8 cellular contexts compared by ENCODE assay signal in genomic region chr2:224646242-224646846, GRCh38.
A peak's percentile ranks its signal among the peaks of the same experiment; 100 is the strongest.
DNase-seq lines count a peak whose midpoint lies in the region; ATAC-seq, FAIRE-seq and TF ChIP-seq lines count a peak whose summit lies in the region.

No MANE protein-coding gene starts in this region.

- peaks cover 4% of the 10 kb centered on the region for H3K27me3 Mint-ChIP-seq in activated naive CD4-positive, alpha-beta T cell treated with anti-CD3 and anti-CD28 coated beads, Interleukin-2, amount 10 ng/mL, durations not matched to agents 7 days and 5 days

- peak; percentile 70 for FAIRE-seq in HepG2 (lab: Jason Lieb, UNC)

- BruUV-seq in HepG2 (replicated peaks; lab: Mats Ljungman, UMichigan) = no TSS peak

- ATAC-seq in GM19043 (IDR thresholded peaks at IDR 0.05; ENCODE audit: low read depth, unreplicated experiment) (peak; percentile 65), HepG2 (peak; percentile 82)

- H3K9me3 ChIP-seq in HepG2 (ENCODE audit: low read length) (no peaks in the 10 kb centered on the region), MG63 (no peaks in the 10 kb centered on the region)

- TF ChIP-seq RAD21 in HepG2 (CRISPR knock-in tag; IDR thresholded peaks at IDR 0.05) = no peak

- H3K27ac ChIP-seq in HepG2 (ENCODE audit: extremely low read length, insufficient read depth, low read length) = no peak overlapping the region

- H2AFZ ChIP-seq in HepG2 (ENCODE audit: low read length) = no peak overlapping the region

- H3K4me3 ChIP-seq in HepG2 (replicated peaks in 1 of 3; ENCODE audit: insufficient read depth in 1 of 3, low read depth in 2 of 3, low read length in 3 of 3) (no peak overlapping the region), MG63 (no peak overlapping the region)

- H3K27me3 ChIP-seq in HepG2 (ENCODE audit: control insufficient read depth in 1 of 2, insufficient read depth in 2 of 2, low read length in 2 of 2) = no peaks in the 10 kb centered on the region
- no peaks in the 10 kb centered on the region for H3K27me3 ChIP-seq in MG63

- H3K27ac Mint-ChIP-seq in activated naive CD4-positive, alpha-beta T cell treated with anti-CD3 and anti-CD28 coated beads, Interleukin-2, amount 10 ng/mL, durations not matched to agents 7 days and 5 days = no peak overlapping the region

- H4K20me1 ChIP-seq in HepG2 (ENCODE audit: insufficient read depth, low read length) = no peaks in the 10 kb centered on the region

- intact Hi-C loops in HepG2 (cut with micrococcal nuclease; ENCODE audit: unreplicated experiment) = loop anchor here (1.0 to 10.0 kb wide), 2 partner anchors 172 to 289 kb away; no protein-coding TSS in a partner anchor

- POLR2A ChIA-PET in HepG2 (lab: Yijun Ruan, JAX) = no interaction called here

- H3K36me3 Mint-ChIP-seq in activated naive CD4-positive, alpha-beta T cell treated with anti-CD3 and anti-CD28 coated beads, Interleukin-2, amount 10 ng/mL, durations not matched to agents 7 days and 5 days = no peaks in the 10 kb centered on the region

- no peak overlapping the region for H3K9ac ChIP-seq in HepG2 (ENCODE audit: insufficient read depth, low read depth, low read length)

- DNase-seq in NCI-H1105 treated with DMSO at 0.1 percent for 48 hours (lab: John Stamatoyannopoulos, UW) (peak; percentile 13), NCI-H1105 (lab: John Stamatoyannopoulos, UW) (no peak), Kasumi-1 (lab: John Stamatoyannopoulos, UW) (peak; percentile 46 to 57), HepG2 (ENCODE audit: low spot score) (peak; percentile 25), MG63 (no peak)
- DNase-seq in activated naive CD4-positive, alpha-beta T cell treated with anti-CD3 and anti-CD28 coated beads, Interleukin-2, amount 10 ng/mL, durations not matched to agents 7 days and 5 days = peak; percentile 33
- DNase-seq in effector CD8-positive, alpha-beta T cell (lab: John Stamatoyannopoulos, UW) = no peak

- WGBS in HepG2 (ENCODE audit: low lambda C conversion rate) = 7% methylated on average over 9 of the region's 9 CpGs

- no peak overlapping the region for H3K4me3 Mint-ChIP-seq in activated naive CD4-positive, alpha-beta T cell treated with anti-CD3 and anti-CD28 coated beads, Interleukin-2, amount 10 ng/mL, durations not matched to agents 7 days and 5 days

- no peaks in the 10 kb centered on the region for H3K4me1 Mint-ChIP-seq in activated naive CD4-positive, alpha-beta T cell treated with anti-CD3 and anti-CD28 coated beads, Interleukin-2, amount 10 ng/mL, durations not matched to agents 7 days and 5 days

- H3K4me1 ChIP-seq in HepG2 (ENCODE audit: insufficient read depth, low read length) = no peaks in the 10 kb centered on the region

- H3K4me2 ChIP-seq in HepG2 (ENCODE audit: low read depth, low read length) = no peak overlapping the region

- H3K9me3 Mint-ChIP-seq in activated naive CD4-positive, alpha-beta T cell treated with anti-CD3 and anti-CD28 coated beads, Interleukin-2, amount 10 ng/mL, durations not matched to agents 7 days and 5 days = no peaks in the 10 kb centered on the region

- TF ChIP-seq CTCF in HepG2 (CRISPR knock-in tag; IDR thresholded peaks at IDR 0.05) = peak; percentile 64

- no peak for TF ChIP-seq POLR2A in HepG2 (IDR thresholded peaks at IDR 0.05; ENCODE audit: insufficient read depth in 1 of 2, low read depth in 2 of 2, low read length in 2 of 2)

- CTCF ChIA-PET in activated naive CD4-positive, alpha-beta T cell treated with anti-CD3 and anti-CD28 coated beads, Interleukin-2, amount 10 ng/mL, durations not matched to agents 7 days and 5 days (lab: Charles Lee) = interaction anchor here (0.6 to 2.3 kb wide), 11 partner anchors 9 to 288 kb away, joined by 3 to 10 read pairs (median 3); no protein-coding TSS in a partner anchor
- CTCF ChIA-PET in HepG2 (lab: Yijun Ruan, JAX; ENCODE audit: low intra/inter-chr PET ratio, low total read pairs) = interaction anchor here (0.7 to 2.6 kb wide), 2 partner anchors 287 to 289 kb away, joined by 3 to 20 read pairs; no protein-coding TSS in a partner anchor

- TF ChIP-seq EP300 in HepG2 (IDR thresholded peaks at IDR 0.05; ENCODE audit: low read depth in 2 of 2, low read length in 2 of 2) = no peak
- no peak for TF ChIP-seq EP300 in HepG2 (CRISPR knock-in tag; IDR thresholded peaks at IDR 0.05; ENCODE audit: borderline replicate concordance)

- H3K36me3 ChIP-seq in HepG2 (replicated peaks in 1 of 2; ENCODE audit: control insufficient read depth in 1 of 2, insufficient read depth in 2 of 2, low read length in 2 of 2) = no peaks in the 10 kb centered on the region
- H3K36me3 ChIP-seq in MG63 = no peaks in the 10 kb centered on the region

- in situ Hi-C loops in HepG2 (cut with HindIII; ENCODE audit: extremely low pct_ligation_motif_present, low pct_unique_long_range_greater_than_20kb) = no loop called here

- no peaks in the 10 kb centered on the region for H3K79me2 ChIP-seq in HepG2 (ENCODE audit: insufficient read depth, low read length)

TF ChIP-seq in HepG2, 621 proteins besides CTCF, POLR2A, EP300 and RAD21 (continues in another document):
- 0 out of 2 replicates have a peak, but pooled peaks have one; percentile 4 for TF ChIP-seq CEBPG (CRISPR knock-in tag; IDR thresholded peaks at IDR 0.05)
- TF ChIP-seq MBD4 (IDR thresholded peaks at IDR 0.05; ENCODE audit: borderline replicate concordance, low read length) = no peak
- TF ChIP-seq ATF5 (CRISPR knock-in tag; IDR thresholded peaks at IDR 0.05; ENCODE audit: low read depth) = no peak
- TF ChIP-seq BORCS8-MEF2B (CRISPR knock-in tag; IDR thresholded peaks at IDR 0.05) = no peak
- peak; percentile 55; the same call in 1 of the 2 replicates for TF ChIP-seq ZBTB7B (CRISPR knock-in tag; IDR thresholded peaks at IDR 0.05)
- no peak for TF ChIP-seq ZBTB3 (CRISPR knock-in tag; IDR thresholded peaks at IDR 0.05; ENCODE audit: borderline replicate concordance, low read depth)
- TF ChIP-seq ZNF780A (CRISPR knock-in tag; IDR thresholded peaks at IDR 0.05) = no peak
- TF ChIP-seq STAG1 (CRISPR knock-in tag; IDR thresholded peaks at IDR 0.05) = peak; percentile 65
- TF ChIP-seq CBFB (CRISPR knock-in tag; IDR thresholded peaks at IDR 0.05) = no peak
- no peak for TF ChIP-seq FIP1L1 (IDR thresholded peaks at IDR 0.05; ENCODE audit: borderline replicate concordance, insufficient read depth, low read depth, low read length)
- TF ChIP-seq, protein P1, sequence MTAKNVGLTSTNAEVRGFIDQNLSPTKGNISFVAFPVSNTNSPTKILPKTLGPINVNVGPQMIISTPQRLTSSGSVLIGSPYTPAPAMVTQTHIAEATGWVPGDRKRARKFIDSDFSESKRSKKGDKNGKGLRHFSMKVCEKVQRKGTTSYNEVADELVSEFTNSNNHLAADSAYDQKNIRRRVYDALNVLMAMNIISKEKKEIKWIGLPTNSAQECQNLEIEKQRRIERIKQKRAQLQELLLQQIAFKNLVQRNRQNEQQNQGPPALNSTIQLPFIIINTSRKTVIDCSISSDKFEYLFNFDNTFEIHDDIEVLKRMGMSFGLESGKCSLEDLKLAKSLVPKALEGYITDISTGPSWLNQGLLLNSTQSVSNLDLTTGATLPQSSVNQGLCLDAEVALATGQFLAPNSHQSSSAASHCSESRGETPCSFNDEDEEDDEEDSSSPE (CRISPR knock-in tag; IDR thresholded peaks at IDR 0.05) = no peak
- no peak for TF ChIP-seq NFYC (CRISPR knock-in tag; IDR thresholded peaks at IDR 0.05)
- no peak for TF ChIP-seq ZNF136 (CRISPR knock-in tag; IDR thresholded peaks at IDR 0.05; ENCODE audit: low read depth)

Comparison
In these comparisons a context has a peak if more than half of its experiments do, and no peak if none do; other contexts are left out.
1. DNase-seq: peak in NCI-H1105 treated with DMSO at 0.1 percent for 48 hours (single experiment), Kasumi-1 (2 of 2), activated naive CD4-positive, alpha-beta T cell treated with anti-CD3 and anti-CD28 coated beads, Interleukin-2, amount 10 ng/mL, durations not matched to agents 7 days and 5 days (single experiment) and HepG2 (single experiment); none in NCI-H1105 (single experiment), MG63 (single experiment) and effector CD8-positive, alpha-beta T cell (single experiment).